8 cellular contexts compared by ENCODE assay signal in genomic region chr1:153783233-153784190, GRCh38. TPM values are rescaled to one million over a fixed set of nuclear protein-coding genes. Genes with fewer than 3 reads are reported as not detected.
DNase-seq lines count a peak whose midpoint lies in the region; ATAC-seq, FAIRE-seq and TF ChIP-seq lines count a peak whose summit lies in the region.

No MANE protein-coding gene starts in this region.

- DNase-seq in D721Med (ENCODE audit: insufficient read length, low spot score) (peak; percentile 99), activated T-cell treated with anti-CD3 and anti-CD28 coated beads for 24 hours (ENCODE audit: low read depth) (peak; percentile 89), epithelial cell of prostate (ENCODE audit: low read depth, low spot score) (peak; percentile 33)
- DNase-seq in stimulated activated CD8-positive, alpha-beta memory T cell treated with anti-CD3 and anti-CD28 coated beads, Interleukin-4, amount 100 ng/mL, for 4 hours (ENCODE audit: low read depth in 2 of 2, low spot score in 1 of 2) = peak; percentile 78 to 80

- H2AFZ ChIP-seq in OCI-LY3 (ENCODE audit: low read depth, low read length) = peak overlapping the region; percentile 79

- H3K4me1 ChIP-seq in HUES64 (ENCODE audit: insufficient read depth, low read length) (peaks cover 4% of the 10 kb centered on the region), OCI-LY3 (ENCODE audit: low read length) (peaks cover 16% of the 10 kb centered on the region), mucosa of rectum (ENCODE audit: control insufficient read depth in 2 of 2, insufficient read depth in 2 of 2, low read length in 2 of 2) (peaks cover 0 to 3% of the 10 kb centered on the region in 2 donors)

- ATAC-seq in GM21447 (IDR thresholded peaks at IDR 0.05; ENCODE audit: unreplicated experiment) = peak; percentile 76

- H3K27ac ChIP-seq in HUES64 (ENCODE audit: low read depth, low read length) (peak overlapping the region; percentile 84), OCI-LY3 (ENCODE audit: low read length) (peak overlapping the region; percentile 60), epithelial cell of prostate (peak overlapping the region; percentile 65), mucosa of rectum (ENCODE audit: low read depth in 2 of 2, low read length in 2 of 2) (peak overlapping the region; percentile 98)

- H3K4me2 ChIP-seq in OCI-LY3 (ENCODE audit: low read length) = peak overlapping the region; percentile 72

- no peaks in the 10 kb centered on the region for H3K79me2 ChIP-seq in OCI-LY3 (ENCODE audit: low read length)

- H3K36me3 ChIP-seq in HUES64 (ENCODE audit: insufficient read depth, low read length) (no peaks in the 10 kb centered on the region), OCI-LY3 (replicated peaks; ENCODE audit: low read depth, low read length) (no peaks in the 10 kb centered on the region), mucosa of rectum (ENCODE audit: control insufficient read depth in 2 of 2, insufficient read depth in 2 of 2, low read length in 2 of 2) (peaks cover 0 to 5% of the 10 kb centered on the region in 2 donors)

- H4K20me1 ChIP-seq in OCI-LY3 (ENCODE audit: insufficient read depth, low read length) = no peaks in the 10 kb centered on the region

- FAIRE-seq in D721Med (lab: Jason Lieb, UNC) = no peak

- H3K27me3 ChIP-seq in HUES64 (ENCODE audit: insufficient read depth, low read length) (no peaks in the 10 kb centered on the region), OCI-LY3 (ENCODE audit: low read depth, low read length) (peaks cover 8% of the 10 kb centered on the region; the same call in 1 of the 2 replicates), mucosa of rectum (ENCODE audit: control insufficient read depth in 2 of 2, insufficient read depth in 2 of 2, low read length in 2 of 2) (no peaks in the 10 kb centered on the region)

- H3K9me3 ChIP-seq in HUES64 (ENCODE audit: insufficient read depth, low read depth, low read length) (no peaks in the 10 kb centered on the region), OCI-LY3 (ENCODE audit: insufficient read depth, low read length) (0 out of 2 replicates have a peak, but pooled peaks cover 3% of the 10 kb centered on the region), mucosa of rectum (ENCODE audit: control insufficient read depth in 2 of 2, low read length in 2 of 2) (no peaks in the 10 kb centered on the region)

- H3K4me3 ChIP-seq in HUES64 (ENCODE audit: low read length) (peak overlapping the region; percentile 69), OCI-LY3 (ENCODE audit: low read length) (peak overlapping the region; percentile 78), mucosa of rectum (ENCODE audit: low read length in 2 of 2) (peak overlapping the region; percentile 80 to 85)

- TF ChIP-seq CTCF in D721Med (IDR thresholded peaks at IDR 0.05; ENCODE audit: insufficient read depth, missing control alignments) = no peak
- no peak for TF ChIP-seq CTCF in OCI-LY3 (IDR thresholded peaks at IDR 0.05; ENCODE audit: low read depth, low read length)

- 2% methylated on average over 61 of the region's 61 CpGs for WGBS in HUES64

- H3K9ac ChIP-seq in HUES64 (ENCODE audit: low read depth, low read length) (peak overlapping the region; percentile 80), OCI-LY3 (ENCODE audit: low read length) (peak overlapping the region; percentile 78), mucosa of rectum (ENCODE audit: low read depth in 1 of 2, low read length in 2 of 2) (peak overlapping the region; percentile 92 to 95)

RNA-seq across cellular contexts. Expression of gene SLC27A3, which starts 8.3 kb away (rescaled TPM):
- polyA plus RNA-seq in HUES64 (2013, experiment 1 of 2) = 20.8 TPM
- 22.6 TPM for polyA plus RNA-seq in HUES64 (2013, experiment 2 of 2)

RNA-seq across cellular contexts. Expression of gene INTS3, which starts 55.7 kb away (rescaled TPM):
- polyA plus RNA-seq in HUES64 (2013, experiment 1 of 2) = 39.8 TPM
- 38.0 TPM for polyA plus RNA-seq in HUES64 (2013, experiment 2 of 2)

Comparison
In these comparisons a context has a peak if more than half of its experiments do, and no peak if none do; other contexts are left out.
1. Peak in every context shown above with its lines: DNase-seq, ATAC-seq, H3K4me3 ChIP-seq and H3K27ac ChIP-seq.
2. DNase-seq: peak in every context shown above with its lines; median percentile 99 in D721Med; 89 in activated T-cell treated with anti-CD3 and anti-CD28 coated beads for 24 hours; 79 in stimulated activated CD8-positive, alpha-beta memory T cell treated with anti-CD3 and anti-CD28 coated beads, Interleukin-4, amount 100 ng/mL, for 4 hours; 33 in epithelial cell of prostate.